11 cellular contexts compared by ENCODE assay signal in genomic region chr11:48018561-48019229, GRCh38. TPM values are rescaled to one million over a fixed set of nuclear protein-coding genes. Genes with fewer than 3 reads are reported as not detected.
DNase-seq lines count a peak whose midpoint lies in the region; ATAC-seq, FAIRE-seq and TF ChIP-seq lines count a peak whose summit lies in the region.
"Had no signal": no experiment of that assay in that cellular context is flagged by ENCODE, and none has a peak within 500 bp of the region (broad histone marks: within the 10 kb centered on the region; RNA-seq: fewer than 3 reads in every experiment).

No MANE protein-coding gene starts in this region.

- H2BK5ac ChIP-seq in neuronal stem cell (ENCODE audit: low read length), result peak overlapping the region; percentile 93

- peak overlapping the region; percentile 54 for H4K91ac ChIP-seq in neuronal stem cell (ENCODE audit: low read depth, low read length, poor library complexity)

- H2BK15ac ChIP-seq in neuronal stem cell (ENCODE audit: low read length), result peak overlapping the region; percentile 39

- H3K27me3 ChIP-seq in ectodermal cell (ENCODE audit: control insufficient read depth, insufficient read depth, low read length, poor library complexity, severe bottlenecking) (no peaks in the 10 kb centered on the region), neuronal stem cell (ENCODE audit: control insufficient read depth in 3 of 3, insufficient read depth in 3 of 3, low read depth in 1 of 3, low read length in 3 of 3) (no peaks in the 10 kb centered on the region), right atrium auricular region (no peaks in the 10 kb centered on the region)

- peak; percentile 45 for FAIRE-seq in GM12891 (lab: Jason Lieb, UNC)
- FAIRE-seq: keratinocyte had no signal

- DNase-seq in GM12891 (ENCODE audit: insufficient read length, low spot score) (no peak), NCI-H526 (lab: John Stamatoyannopoulos, UW) (peak; percentile 99), neuronal stem cell (ENCODE audit: low spot score) (peak; percentile 72), HT-29 (ENCODE audit: low spot score) (no peak), right atrium auricular region (ENCODE audit: low spot score) (no peak)
- DNase-seq: activated CD4-positive, alpha-beta T cell treated with anti-CD3 and anti-CD28 coated beads for 1 hour; NCI-H774 had no signal

- no peak overlapping the region for H3K23ac ChIP-seq in neuronal stem cell (ENCODE audit: low read depth, low read length, poor library complexity)

- peak overlapping the region; percentile 41 for H3K4me2 ChIP-seq in neuronal stem cell (ENCODE audit: insufficient read depth, low read length, poor library complexity, severe bottlenecking)

- H3K4me3 ChIP-seq in ectodermal cell (ENCODE audit: insufficient read depth, low read depth, low read length) (peak overlapping the region; percentile 12), neuronal stem cell (ENCODE audit: low read length in 2 of 2) (peak overlapping the region in 1 of 2 donors; percentile 28), right atrium auricular region (no peak overlapping the region)

- H3K9ac ChIP-seq in neuronal stem cell (ENCODE audit: low read depth, low read length, poor library complexity), result peak overlapping the region; percentile 84

- 6 to 7% methylated on average over 16 of the region's 16 CpGs for WGBS in ectodermal cell, 2 experiments
- WGBS in neuronal stem cell (ENCODE audit: extremely low coverage in 2 of 2, insufficient read length in 2 of 2, insufficient replicate concordance in 1 of 2), 2 donors, result no CpG with 5 or more reads among the region's 16 CpGs

- H3K9me3 ChIP-seq in ectodermal cell (ENCODE audit: control insufficient read depth, low read length), result no peaks in the 10 kb centered on the region
- H3K9me3 ChIP-seq in neuronal stem cell (replicated peaks in 1 of 2; ENCODE audit: control insufficient read depth in 2 of 2, insufficient read depth in 1 of 2, low read depth in 1 of 2, low read length in 2 of 2), result no peaks in the 10 kb centered on the region
- H3K9me3 ChIP-seq in right atrium auricular region, result no peaks in the 10 kb centered on the region

- 0 out of 2 replicates have a peak, but pooled peaks have one; percentile 12 for TF ChIP-seq POLR2A in GM12891 (IDR thresholded peaks at IDR 0.05; ENCODE audit: low read depth, low read length)

- H4K8ac ChIP-seq in neuronal stem cell (ENCODE audit: low read depth, low read length), result no peak overlapping the region

- peak overlapping the region; percentile 84 for H2BK120ac ChIP-seq in neuronal stem cell (ENCODE audit: low read depth, low read length)

- H3K36me3 ChIP-seq in ectodermal cell (ENCODE audit: control insufficient read depth, insufficient read depth, low read length) (no peaks in the 10 kb centered on the region), neuronal stem cell (replicated peaks in 1 of 2; ENCODE audit: control insufficient read depth in 2 of 2, insufficient read depth in 2 of 2, low read length in 2 of 2) (no peaks in the 10 kb centered on the region), right atrium auricular region (no peaks in the 10 kb centered on the region)

- no peak overlapping the region for H3K4ac ChIP-seq in neuronal stem cell (ENCODE audit: low read length)

- peak overlapping the region; percentile 93 for H2AK5ac ChIP-seq in neuronal stem cell (ENCODE audit: low read depth, low read length)

- ATAC-seq in GM19455 (IDR thresholded peaks at IDR 0.05; ENCODE audit: unreplicated experiment) (no peak), HG02981 (IDR thresholded peaks at IDR 0.05; ENCODE audit: unreplicated experiment) (no peak)

- H3K79me1 ChIP-seq in neuronal stem cell (ENCODE audit: low read depth, low read length), result no peaks in the 10 kb centered on the region

- TF ChIP-seq CTCF in right atrium auricular region (IDR thresholded peaks at IDR 0.05), result no peak

- peaks cover 26% of the 10 kb centered on the region for H3K4me1 ChIP-seq in ectodermal cell (ENCODE audit: control insufficient read depth, insufficient read depth, low read length)
- peaks cover 19 to 33% of the 10 kb centered on the region in 2 donors for H3K4me1 ChIP-seq in neuronal stem cell (ENCODE audit: control insufficient read depth in 2 of 2, insufficient read depth in 1 of 2, low read depth in 1 of 2, low read length in 2 of 2)
- H3K4me1 ChIP-seq in right atrium auricular region, result peaks cover 0 to 9% of the 10 kb centered on the region in 2 donors

- H2AFZ ChIP-seq in neuronal stem cell (ENCODE audit: low read length), result peak overlapping the region; percentile 81

- H2BK12ac ChIP-seq in neuronal stem cell (ENCODE audit: low read length), result peak overlapping the region; percentile 82

- H3K27ac ChIP-seq in ectodermal cell (ENCODE audit: insufficient read depth, low read depth, low read length, poor library complexity, severe bottlenecking) (peak overlapping the region; percentile 71), neuronal stem cell (replicated peaks; ENCODE audit: low read length) (peak overlapping the region; percentile 93), right atrium auricular region (no peak overlapping the region)

- H3K14ac ChIP-seq in neuronal stem cell (ENCODE audit: low read length), result peak overlapping the region; percentile 91

- peak overlapping the region; percentile 98 for H3K18ac ChIP-seq in neuronal stem cell (ENCODE audit: low read length)

TF ChIP-seq in GM12891, 5 proteins besides CTCF, POLR2A, EP300 and RAD21:
- TF ChIP-seq TAF1 (IDR thresholded peaks at IDR 0.05; ENCODE audit: low read depth, low read length), result no peak
- TF ChIP-seq PAX5 (IDR thresholded peaks at IDR 0.05; ENCODE audit: insufficient read depth, low read length, severe bottlenecking), result no peak
- no peak for TF ChIP-seq SPI1 (IDR thresholded peaks at IDR 0.05; ENCODE audit: low read depth, low read length)
- peak; percentile 48; the same call in 1 of the 2 replicates for TF ChIP-seq POLR2AphosphoS5 (IDR thresholded peaks at IDR 0.05; ENCODE audit: low read depth, low read length)
- TF ChIP-seq POU2F2 (IDR thresholded peaks at IDR 0.05; ENCODE audit: low read depth, low read length), result peak; percentile 74; the same call in 1 of the 2 replicates

RNA-seq across cellular contexts. Expression of gene PTPRJ, which starts 38.3 kb away (rescaled TPM):
- polyA plus RNA-seq in GM12891 (2012; ENCODE audit: low read depth, missing spikeins), result 7.1 TPM
- polyA plus RNA-seq in ectodermal cell (2013, experiment 1 of 4), result 13.8 TPM
- polyA plus RNA-seq in ectodermal cell (2013, experiment 2 of 4), result 15.7 TPM
- polyA plus RNA-seq in ectodermal cell (2013, experiment 3 of 4), result 9.9 TPM
- 11.1 TPM for polyA plus RNA-seq in ectodermal cell (2013, experiment 4 of 4)
- 12.6 TPM for polyA plus RNA-seq in neuronal stem cell (2013, experiment 1 of 2)
- 12.9 TPM for polyA plus RNA-seq in neuronal stem cell (2013, experiment 2 of 2)
- total RNA-seq in HT-29 (2014; rRNA removed; shearing (Covaris generic)), result 11.6 and 16.3 TPM in 2 replicates
- total RNA-seq in right atrium auricular region, result 1 to 10 TPM; 3.4 to 8.0 TPM

Comparison
In these comparisons a context has a peak if more than half of its experiments do, and no peak if none do; other contexts are left out.
1. DNase-seq: peak in NCI-H526 (2 of 2) and neuronal stem cell (single experiment); none in GM12891 (single experiment), HT-29 (single experiment) and right atrium auricular region (single experiment).
2. H3K27ac ChIP-seq: peak in ectodermal cell (single experiment) and neuronal stem cell (single experiment); none in right atrium auricular region (0 of 2).